Comparison of ENCODE assay signal across 9 cellular contexts in genomic region chr4:118353452-118353851, GRCh38. TPM values are rescaled to one million over a fixed set of nuclear protein-coding genes. Genes with fewer than 3 reads are reported as not detected.
A peak's percentile ranks its signal among the peaks of the same experiment; 100 is the strongest.
DNase-seq lines count a peak whose midpoint lies in the region; ATAC-seq, FAIRE-seq and TF ChIP-seq lines count a peak whose summit lies in the region.
"Had no signal": no experiment of that assay in that cellular context is flagged by ENCODE, and none has a peak within 500 bp of the region (broad histone marks: within the 10 kb centered on the region; RNA-seq: fewer than 3 reads in every experiment).

No MANE protein-coding gene starts in this region.

- H3K4me1 ChIP-seq in left ventricle myocardium inferior (peaks cover 18% of the 10 kb centered on the region), heart left ventricle (peaks cover 0 to 17% (median 7%) of the 10 kb centered on the region in 12 donors), liver (ENCODE audit: control insufficient read depth in 4 of 4, insufficient read depth in 4 of 4, low read length in 3 of 4) (peaks cover 4 to 20% (median 12%) of the 10 kb centered on the region in 4 donors)

- no peak for TF ChIP-seq POLR2A in heart left ventricle (IDR thresholded peaks at IDR 0.05)

- 8 to 14% (median 10%) methylated on average over 9 of the region's 9 CpGs for WGBS in heart left ventricle, 4 donors
- 15% methylated on average over 9 of the region's 9 CpGs for WGBS in liver

- H3K4me3 ChIP-seq in left ventricle myocardium inferior (peak overlapping the region; percentile 64), heart left ventricle (peak overlapping the region in 6 of 12 donors; percentile 3 to 58 (median 44)), liver (ENCODE audit: low read depth in 1 of 3, low read length in 3 of 3) (peak overlapping the region in 2 of 3 donors; percentile 35 to 60)

- H3K27ac ChIP-seq in left ventricle myocardium inferior (replicated peaks), result no peak overlapping the region
- no peak overlapping the region for H3K27ac ChIP-seq in heart left ventricle
- no peak overlapping the region for H3K27ac ChIP-seq in liver (ENCODE audit: low read depth in 1 of 2, low read length in 2 of 2)

- H3K9me3 Mint-ChIP-seq in activated naive CD8-positive, alpha-beta T cell treated with anti-CD3 and anti-CD28 coated beads, Interleukin-2, amount 10 ng/mL, durations not matched to agents 7 days and 5 days, result no peaks in the 10 kb centered on the region

- no peaks in the 10 kb centered on the region for H3K36me3 ChIP-seq in left ventricle myocardium inferior
- no peaks in the 10 kb centered on the region for H3K36me3 ChIP-seq in heart left ventricle
- no peaks in the 10 kb centered on the region for H3K36me3 ChIP-seq in liver (ENCODE audit: control insufficient read depth in 4 of 4, insufficient read depth in 3 of 4, low read depth in 1 of 4, low read length in 3 of 4)

- H3K9me3 ChIP-seq in left ventricle myocardium inferior (replicated peaks) (no peaks in the 10 kb centered on the region), heart left ventricle (no peaks in the 10 kb centered on the region), liver (ENCODE audit: control insufficient read depth in 4 of 4, low read length in 3 of 4) (no peaks in the 10 kb centered on the region)

- ATAC-seq in heart left ventricle (no peak), GM21723 (IDR thresholded peaks at IDR 0.05; ENCODE audit: unreplicated experiment) (no peak), HG02759 (IDR thresholded peaks at IDR 0.05; ENCODE audit: unreplicated experiment) (no peak)
- ATAC-seq in activated naive CD8-positive, alpha-beta T cell treated with anti-CD3 and anti-CD28 coated beads, Interleukin-2, amount 10 ng/mL, durations not matched to agents 7 days and 5 days (ENCODE audit: low read depth), result no peak

- peak overlapping the region; percentile 86 for H3K4me3 Mint-ChIP-seq in activated naive CD8-positive, alpha-beta T cell treated with anti-CD3 and anti-CD28 coated beads, Interleukin-2, amount 10 ng/mL, durations not matched to agents 7 days and 5 days

- peaks cover 1% of the 10 kb centered on the region for H3K36me3 Mint-ChIP-seq in activated naive CD8-positive, alpha-beta T cell treated with anti-CD3 and anti-CD28 coated beads, Interleukin-2, amount 10 ng/mL, durations not matched to agents 7 days and 5 days

- DNase-seq in left ventricle myocardium inferior (no peak), heart left ventricle (no peak), urothelium cell line (ENCODE audit: low spot score) (peak; percentile 6), NCI-H2029 (lab: John Stamatoyannopoulos, UW) (no peak)
- no peak for DNase-seq in activated naive CD8-positive, alpha-beta T cell treated with anti-CD3 and anti-CD28 coated beads, Interleukin-2, amount 10 ng/mL, durations not matched to agents 7 days and 5 days

- intact Hi-C loops in left ventricle myocardium inferior (cut with micrococcal nuclease), result no loop called here
- intact Hi-C loops in heart left ventricle (cut with DNase I), result loop anchor here in 3 of 10 donors (2.0 to 5.0 kb wide), 2 partner anchors 71 to 73 kb away; no protein-coding TSS in a partner anchor

- H3K27me3 ChIP-seq in left ventricle myocardium inferior (ENCODE audit: low read depth) (peaks cover 97% of the 10 kb centered on the region), heart left ventricle (peaks cover 25 to 82% (median 48%) of the 10 kb centered on the region in 9 donors), liver (ENCODE audit: control insufficient read depth in 4 of 4, insufficient read depth in 4 of 4, low read length in 3 of 4) (no peaks in the 10 kb centered on the region)

- H3K27ac Mint-ChIP-seq in activated naive CD8-positive, alpha-beta T cell treated with anti-CD3 and anti-CD28 coated beads, Interleukin-2, amount 10 ng/mL, durations not matched to agents 7 days and 5 days, result no peak overlapping the region

- peaks cover 77% of the 10 kb centered on the region for H3K27me3 Mint-ChIP-seq in activated naive CD8-positive, alpha-beta T cell treated with anti-CD3 and anti-CD28 coated beads, Interleukin-2, amount 10 ng/mL, durations not matched to agents 7 days and 5 days

- H3K9ac ChIP-seq in liver (ENCODE audit: low read depth in 1 of 2, low read length in 2 of 2), result no peak overlapping the region

- FAIRE-seq in urothelium cell line (lab: Jason Lieb, UNC), result no peak

- TF ChIP-seq CTCF in left ventricle myocardium inferior (IDR thresholded peaks at IDR 0.05; ENCODE audit: borderline replicate concordance), result no peak
- TF ChIP-seq CTCF in heart left ventricle (IDR thresholded peaks at IDR 0.05), result no peak
- TF ChIP-seq CTCF in liver (IDR thresholded peaks at IDR 0.05; ENCODE audit: low read depth, low read length, missing input control), result no peak

- peaks cover 9% of the 10 kb centered on the region for H3K4me1 Mint-ChIP-seq in activated naive CD8-positive, alpha-beta T cell treated with anti-CD3 and anti-CD28 coated beads, Interleukin-2, amount 10 ng/mL, durations not matched to agents 7 days and 5 days

- TF ChIP-seq RAD21 in liver (IDR thresholded peaks at IDR 0.05), result no peak

- POLR2A ChIA-PET in activated naive CD8-positive, alpha-beta T cell treated with anti-CD3 and anti-CD28 coated beads, Interleukin-2, amount 10 ng/mL, durations not matched to agents 7 days and 5 days (lab: Charles Lee), result no interaction called here

TF ChIP-seq in liver, 16 proteins besides CTCF, POLR2A, EP300 and RAD21:
- no peak for TF ChIP-seq GABPA (IDR thresholded peaks at IDR 0.05 in 1 of 2, conservative IDR thresholded peaks at IDR 0.05 in 1 of 2)
- no peak for TF ChIP-seq ZBTB33 (IDR thresholded peaks at IDR 0.05)

RNA-seq across cellular contexts. Expression of gene PRSS12, which starts 0.6 kb away (rescaled TPM):
- total RNA-seq in left ventricle myocardium inferior (not detected), heart left ventricle (under 1 TPM in 2 of 9 donors, not detected in 7; 0.08 to 0.14 TPM), liver (under 1 TPM; 0.09 to 0.25 TPM)
- polyA plus RNA-seq in heart left ventricle (under 1 TPM in 1 of 2 donors, not detected in 1; 0.01 TPM), liver (under 1 TPM; 0.07 to 0.10 TPM)
- not detected for total RNA-seq in activated naive CD8-positive, alpha-beta T cell treated with anti-CD3 and anti-CD28 coated beads, Interleukin-2, amount 10 ng/mL, durations not matched to agents 7 days and 5 days
- total RNA-seq: T-helper 1 cell treated with Interleukin-12 subunit alpha and Interleukin-12 subunit beta and Interleukin-4 antibody, amounts not matched to agents 30 ng/mL and 1 ng/mL, for 36 hours had no signal
